ENCODE assay signal across 27 cellular contexts in the genomic region with DNA sequence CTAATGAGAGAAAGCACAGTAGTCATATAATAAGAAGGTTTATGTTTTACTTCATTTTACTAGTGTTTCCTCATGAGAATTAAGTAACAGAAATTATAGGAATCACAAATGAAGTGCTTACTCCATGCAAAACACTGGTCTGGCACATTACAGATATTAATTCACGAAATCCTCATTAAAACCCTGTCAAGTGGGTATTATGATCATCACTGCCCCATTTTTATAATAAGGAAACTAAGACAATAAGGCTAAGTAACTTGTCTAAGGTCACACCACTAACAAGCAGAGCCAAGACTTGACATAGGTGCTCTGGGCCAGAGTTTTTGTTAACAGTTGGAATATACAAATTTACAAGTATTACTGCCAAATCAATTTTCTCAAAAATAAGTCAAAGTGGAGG.
DNase-seq lines count a peak whose midpoint lies in the region; ATAC-seq and TF ChIP-seq lines count a peak whose summit lies in the region.
"Had no signal": no experiment of that assay in that cellular context is flagged by ENCODE, and none has a peak within 500 bp of the region (broad histone marks: within the 10 kb centered on the region; RNA-seq: fewer than 3 reads in every experiment).

No MANE protein-coding gene starts in this region.

- H3K27ac Mint-ChIP-seq in activated naive CD4-positive, alpha-beta T cell treated with anti-CD3 and anti-CD28 coated beads, Interleukin-2, amount 50 U/mL, for 24 hours = peak overlapping the region; percentile 48
- H3K27ac Mint-ChIP-seq in activated naive CD4-positive, alpha-beta T cell treated with anti-CD3 and anti-CD28 coated beads, Interleukin-2, amount 10 ng/mL, durations not matched to agents 7 days and 5 days = no peak overlapping the region
- H3K27ac Mint-ChIP-seq: activated B cell treated with CpG ODN at 0.5 μM for 24 hours; activated CD8-positive, alpha-beta memory T cell treated with anti-CD3 and anti-CD28 coated beads, Interleukin-2, amount 10 ng/mL, durations not matched to agents 7 days and 5 days; activated T-helper 1 cell treated with anti-CD3 and anti-CD28 coated beads, Interleukin-12 subunit alpha, Interleukin-12 subunit beta, Interleukin-2, Interleukin-4 antibody, amounts not matched to agents 30 ng/mL and 10 ng/mL and 1 ng/mL, durations not matched to agents 14 hours and 24 hours and 36 hours had no signal

- no peak overlapping the region for H2AFZ ChIP-seq in MM.1S (ENCODE audit: low read length)

- no peak overlapping the region for H3K4me3 Mint-ChIP-seq in activated naive CD4-positive, alpha-beta T cell treated with anti-CD3 and anti-CD28 coated beads, Interleukin-2, amount 50 U/mL, for 24 hours
- no peak overlapping the region for H3K4me3 Mint-ChIP-seq in activated naive CD4-positive, alpha-beta T cell treated with anti-CD3 and anti-CD28 coated beads, Interleukin-2, amount 10 ng/mL, durations not matched to agents 7 days and 5 days
- H3K4me3 Mint-ChIP-seq: activated B cell treated with CpG ODN at 0.5 μM for 24 hours; activated CD8-positive, alpha-beta memory T cell treated with anti-CD3 and anti-CD28 coated beads, Interleukin-2, amount 10 ng/mL, durations not matched to agents 7 days and 5 days; activated T-helper 1 cell treated with anti-CD3 and anti-CD28 coated beads, Interleukin-12 subunit alpha, Interleukin-12 subunit beta, Interleukin-2, Interleukin-4 antibody, amounts not matched to agents 30 ng/mL and 10 ng/mL and 1 ng/mL, durations not matched to agents 14 hours and 24 hours and 36 hours had no signal

- CTCF ChIA-PET in activated naive CD4-positive, alpha-beta T cell treated with anti-CD3 and anti-CD28 coated beads, Interleukin-2, amount 10 ng/mL, durations not matched to agents 7 days and 5 days (lab: Charles Lee) = no interaction called here

- no peaks in the 10 kb centered on the region for H3K9me3 Mint-ChIP-seq in activated naive CD4-positive, alpha-beta T cell treated with anti-CD3 and anti-CD28 coated beads, Interleukin-2, amount 50 U/mL, for 24 hours
- H3K9me3 Mint-ChIP-seq in activated naive CD4-positive, alpha-beta T cell treated with anti-CD3 and anti-CD28 coated beads, Interleukin-2, amount 10 ng/mL, durations not matched to agents 7 days and 5 days = no peaks in the 10 kb centered on the region
- H3K9me3 Mint-ChIP-seq: activated B cell treated with CpG ODN at 0.5 μM for 24 hours; activated T-helper 1 cell treated with anti-CD3 and anti-CD28 coated beads, Interleukin-12 subunit alpha, Interleukin-12 subunit beta, Interleukin-2, Interleukin-4 antibody, amounts not matched to agents 30 ng/mL and 10 ng/mL and 1 ng/mL, durations not matched to agents 14 hours and 24 hours and 36 hours had no signal

- peaks cover 35% of the 10 kb centered on the region for H4K20me1 ChIP-seq in MM.1S (ENCODE audit: insufficient read depth, low read length)

- no peaks in the 10 kb centered on the region for H3K27me3 Mint-ChIP-seq in activated naive CD4-positive, alpha-beta T cell treated with anti-CD3 and anti-CD28 coated beads, Interleukin-2, amount 50 U/mL, for 24 hours
- no peaks in the 10 kb centered on the region for H3K27me3 Mint-ChIP-seq in activated naive CD4-positive, alpha-beta T cell treated with anti-CD3 and anti-CD28 coated beads, Interleukin-2, amount 10 ng/mL, durations not matched to agents 7 days and 5 days
- H3K27me3 Mint-ChIP-seq: activated B cell treated with CpG ODN at 0.5 μM for 24 hours; activated CD8-positive, alpha-beta memory T cell treated with anti-CD3 and anti-CD28 coated beads, Interleukin-2, amount 10 ng/mL, durations not matched to agents 7 days and 5 days; CD4-positive, alpha-beta memory T cell; naive thymus-derived CD8-positive, alpha-beta T cell had no signal

- TF ChIP-seq CTCF in VCaP (conservative IDR thresholded peaks at IDR 0.05) (no peak), psoas muscle (IDR thresholded peaks at IDR 0.05) (no peak), MM.1S (IDR thresholded peaks at IDR 0.05; ENCODE audit: low read length) (no peak)

- H3K4me1 Mint-ChIP-seq in activated naive CD4-positive, alpha-beta T cell treated with anti-CD3 and anti-CD28 coated beads, Interleukin-2, amount 50 U/mL, for 24 hours = peaks cover 92% of the 10 kb centered on the region
- peaks cover 19% of the 10 kb centered on the region for H3K4me1 Mint-ChIP-seq in activated naive CD4-positive, alpha-beta T cell treated with anti-CD3 and anti-CD28 coated beads, Interleukin-2, amount 10 ng/mL, durations not matched to agents 7 days and 5 days

- ATAC-seq in psoas muscle = no peak
- ATAC-seq: activated CD8-positive, alpha-beta memory T cell treated with anti-CD3 and anti-CD28 coated beads, Interleukin-2, amount 10 ng/mL, durations not matched to agents 7 days and 5 days; naive thymus-derived CD8-positive, alpha-beta T cell had no signal

- H3K9ac ChIP-seq in MM.1S (ENCODE audit: low read length) = no peak overlapping the region

- no peaks in the 10 kb centered on the region for H3F3A ChIP-seq in MM.1S (ENCODE audit: insufficient read depth, low read length)

- H3K4me2 ChIP-seq in MM.1S (ENCODE audit: low read depth, low read length) = no peak overlapping the region

- H3K79me2 ChIP-seq in MM.1S (ENCODE audit: low read length) = peaks cover 99% of the 10 kb centered on the region

- 65 to 71% (median 68%) methylated on average over 1 of the region's 1 CpG for WGBS in psoas muscle, 3 donors

- intact Hi-C loops in psoas muscle (cut with DNase I) = loop anchor here in 1 of 2 donors (10.0 kb wide), 1 partner anchor 535 kb away; no protein-coding TSS in a partner anchor

- H3K9me2 ChIP-seq in MM.1S (replicated peaks; ENCODE audit: insufficient read depth, low read length) = no peaks in the 10 kb centered on the region

- no peak for DNase-seq in activated naive CD4-positive, alpha-beta T cell treated with anti-CD3 and anti-CD28 coated beads, Interleukin-2, amount 10 ng/mL, durations not matched to agents 7 days and 5 days
- peak; percentile 59 for DNase-seq in D341Med (ENCODE audit: low spot score)
- DNase-seq in psoas muscle = no peak
- no peak for DNase-seq in MM.1S
- DNase-seq in stimulated activated CD4-positive, alpha-beta T cell treated with anti-CD3 and anti-CD28 coated beads, Interleukin-4, amount 100 ng/mL, for 4 hours = no peak
- no peak for DNase-seq in midbrain (lab: John Stamatoyannopoulos, UW)
- DNase-seq: activated B cell treated with CpG ODN at 0.5 μM for 24 hours; activated CD4-positive, alpha-beta T cell treated with anti-CD3 and anti-CD28 coated beads, Interleukin-2, amount 50 U/mL, for 1 hour; activated CD8-positive, alpha-beta memory T cell treated with anti-CD3 and anti-CD28 coated beads, Interleukin-2, amount 10 ng/mL, durations not matched to agents 7 days and 5 days; activated naive CD4-positive, alpha-beta T cell treated with Interleukin-2 at 50 U/mL for 16 hours; CD4-positive, alpha-beta memory T cell; colonic mucosa; DMS 273 treated with DMSO at 0.1 percent for 48 hours; effector CD4-positive, alpha-beta T cell; EL; erythroblast; naive thymus-derived CD8-positive, alpha-beta T cell; NCI-H1105; NCI-H187 treated with DMSO at 0.1 percent for 48 hours; OCI-M1; stimulated activated naive CD4-positive, alpha-beta T cell treated with Interleukin-2 at 50 U/mL for 16 hours; T-helper 1 cell had no signal

- peak overlapping the region; percentile 66; the same call in 1 of the 2 replicates for H3K27ac ChIP-seq in VCaP
- peak overlapping the region; percentile 2 for H3K27ac ChIP-seq in psoas muscle
- no peak overlapping the region for H3K27ac ChIP-seq in MM.1S (ENCODE audit: low read length)
- H3K27ac ChIP-seq: colonic mucosa, SK-N-MC, skin epidermis had no signal

- peaks cover 8% of the 10 kb centered on the region for H3K36me3 Mint-ChIP-seq in activated naive CD4-positive, alpha-beta T cell treated with anti-CD3 and anti-CD28 coated beads, Interleukin-2, amount 50 U/mL, for 24 hours
- peaks cover 17% of the 10 kb centered on the region for H3K36me3 Mint-ChIP-seq in activated naive CD4-positive, alpha-beta T cell treated with anti-CD3 and anti-CD28 coated beads, Interleukin-2, amount 10 ng/mL, durations not matched to agents 7 days and 5 days

- H3K9me3 ChIP-seq in psoas muscle = no peaks in the 10 kb centered on the region
- H3K9me3 ChIP-seq in MM.1S (replicated peaks; ENCODE audit: insufficient read depth, low read length) = no peaks in the 10 kb centered on the region
- H3K9me3 ChIP-seq: colonic mucosa had no signal

- H3K27me3 ChIP-seq in psoas muscle (ENCODE audit: insufficient read depth in 3 of 3, low read length in 2 of 3) (no peaks in the 10 kb centered on the region), MM.1S (replicated peaks; ENCODE audit: insufficient read depth, low read length) (no peaks in the 10 kb centered on the region)
- H3K27me3 ChIP-seq: colonic mucosa had no signal

- H3K4me1 ChIP-seq in psoas muscle (peaks cover 59% of the 10 kb centered on the region), MM.1S (ENCODE audit: low read length) (no peaks in the 10 kb centered on the region)

- H3K4me3 ChIP-seq in psoas muscle = no peak overlapping the region
- H3K4me3 ChIP-seq in MM.1S (ENCODE audit: low read length) = no peak overlapping the region
- H3K4me3 ChIP-seq: colonic mucosa, SK-N-MC, skin epidermis had no signal

- H3K36me3 ChIP-seq in psoas muscle (ENCODE audit: insufficient read depth in 1 of 2, low read depth in 1 of 2) = no peaks in the 10 kb centered on the region
- H3K36me3 ChIP-seq in MM.1S (replicated peaks; ENCODE audit: insufficient read depth, low read length) = no peaks in the 10 kb centered on the region
- H3K36me3 ChIP-seq: colonic mucosa had no signal
